Comparison of ENCODE assay signal across 9 cellular contexts in the genomic region with DNA sequence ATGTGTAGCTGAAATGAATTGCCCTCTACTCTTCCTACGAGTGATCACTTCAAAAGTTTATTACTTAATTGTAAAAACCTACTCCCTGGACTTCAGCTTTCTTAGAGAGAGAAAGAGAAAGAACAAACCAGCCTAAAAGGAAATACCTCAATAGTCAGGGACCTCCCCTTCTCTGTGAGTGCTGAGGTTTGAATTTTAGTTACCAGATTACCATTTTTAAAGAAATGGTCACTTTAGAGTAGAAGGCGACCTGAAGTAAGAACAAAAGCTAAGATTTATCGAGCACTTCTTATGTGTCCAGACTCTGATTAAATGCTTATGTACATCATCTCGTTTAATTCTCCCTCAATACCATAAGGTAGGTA. TPM values are rescaled to one million over a fixed set of nuclear protein-coding genes. Genes with fewer than 3 reads are reported as not detected.
DNase-seq lines count a peak whose midpoint lies in the region; ATAC-seq and TF ChIP-seq lines count a peak whose summit lies in the region.
"Had no signal": no experiment of that assay in that cellular context is flagged by ENCODE, and none has a peak within 500 bp of the region (broad histone marks: within the 10 kb centered on the region; RNA-seq: fewer than 3 reads in every experiment).

No MANE protein-coding gene starts in this region.

- H3K4me3 ChIP-seq in GM06990 (replicated peaks; ENCODE audit: low read depth, low read length) = peak overlapping the region; percentile 50
- peak overlapping the region; percentile 27 for H3K4me3 ChIP-seq in effector memory CD4-positive, alpha-beta T cell (ENCODE audit: insufficient read depth, low read depth, low read length, poor library complexity, severe bottlenecking)
- H3K4me3 ChIP-seq in BE2C (ENCODE audit: low read depth, low read length) = no peak overlapping the region

- peaks cover 67% of the 10 kb centered on the region for H3K4me1 Mint-ChIP-seq in osteocyte (ENCODE audit: unreplicated experiment)

- intact Hi-C loops in sciatic nerve (cut with DNase I) = no loop called here

- POLR2A ChIA-PET in RWPE1 (lab: Yijun Ruan, JAX; ENCODE audit: low non-redundant PET) = interaction anchor here (0.8 kb wide), 1 partner anchor 116 kb away, joined by 3 read pairs; no protein-coding TSS in a partner anchor

- H3K4me1 ChIP-seq in effector memory CD4-positive, alpha-beta T cell (ENCODE audit: control insufficient read depth, insufficient read depth, low read length, poor library complexity, severe bottlenecking) = peaks cover 73% of the 10 kb centered on the region
- H3K4me1 ChIP-seq in BE2C = peaks cover 27% of the 10 kb centered on the region

- no peak for ATAC-seq in sciatic nerve
- ATAC-seq: left lobe of liver had no signal

- H3K27ac Mint-ChIP-seq in osteocyte (ENCODE audit: unreplicated experiment) = peak overlapping the region; percentile 73

- no peaks in the 10 kb centered on the region for H3K9me3 Mint-ChIP-seq in osteocyte (ENCODE audit: unreplicated experiment)

- H3K36me3 Mint-ChIP-seq in osteocyte (ENCODE audit: unreplicated experiment) = no peaks in the 10 kb centered on the region

- CTCF ChIA-PET in RWPE1 (lab: Yijun Ruan, JAX) = interaction anchor here (1.6 kb wide), 1 partner anchor 12 kb away, joined by 9 read pairs; the partner anchor contains the start of gene RAPGEF1

- no peaks in the 10 kb centered on the region for H3K27me3 ChIP-seq in GM06990 (replicated peaks; ENCODE audit: control insufficient read depth, insufficient read depth, low read length)
- no peaks in the 10 kb centered on the region for H3K27me3 ChIP-seq in effector memory CD4-positive, alpha-beta T cell (replicated peaks; ENCODE audit: control insufficient read depth, insufficient read depth, low read length, poor library complexity, severe bottlenecking)
- H3K27me3 ChIP-seq in BE2C = no peaks in the 10 kb centered on the region

- TF ChIP-seq CTCF in GM06990 (IDR thresholded peaks at IDR 0.05; ENCODE audit: insufficient read depth, low read length, poor library complexity, severe bottlenecking) (no peak), RWPE1 (conservative IDR thresholded peaks at IDR 0.05; ENCODE audit: low read depth) (no peak), osteocyte (IDR thresholded peaks at IDR 0.05) (no peak), BE2C (IDR thresholded peaks at IDR 0.05; ENCODE audit: low read depth, low read length) (no peak)

- H3K36me3 ChIP-seq in GM06990 (ENCODE audit: control insufficient read depth, insufficient read depth, low read length) (no peaks in the 10 kb centered on the region), BE2C (no peaks in the 10 kb centered on the region)
- H3K36me3 ChIP-seq in effector memory CD4-positive, alpha-beta T cell (ENCODE audit: control insufficient read depth, insufficient read depth, low read length) = no peaks in the 10 kb centered on the region

- DNase-seq in GM06990 (ENCODE audit: extremely low read depth, insufficient read length) (no peak), RWPE1 (ENCODE audit: low spot score) (no peak), osteocyte (ENCODE audit: extremely low spot score, unreplicated experiment) (no peak), DMS79 (lab: John Stamatoyannopoulos, UW) (no peak), BE2C (no peak), sciatic nerve (ENCODE audit: low spot score) (no peak)
- DNase-seq in effector memory CD4-positive, alpha-beta T cell = no peak
- DNase-seq in stimulated activated naive CD4-positive, alpha-beta T cell treated with Interleukin-2 at 50 U/mL for 16 hours (lab: John Stamatoyannopoulos, UW) = no peak

- H3K9me3 ChIP-seq in effector memory CD4-positive, alpha-beta T cell (ENCODE audit: control insufficient read depth, low read length) = no peaks in the 10 kb centered on the region
- H3K9me3 ChIP-seq in BE2C = no peaks in the 10 kb centered on the region

- H3K27me3 Mint-ChIP-seq in osteocyte (ENCODE audit: unreplicated experiment) = no peaks in the 10 kb centered on the region

- H3K4me3 Mint-ChIP-seq in osteocyte (ENCODE audit: unreplicated experiment) = no peak overlapping the region

- peak overlapping the region; percentile 89 for H3K27ac ChIP-seq in RWPE1
- peak overlapping the region; percentile 96 for H3K27ac ChIP-seq in effector memory CD4-positive, alpha-beta T cell (ENCODE audit: insufficient read depth, low read length, poor library complexity, severe bottlenecking)

RNA-seq across cellular contexts. Expression of gene RAPGEF1, which starts 11.3 kb away (rescaled TPM):
- total RNA-seq in osteocyte (94.3 TPM in 2 replicates), sciatic nerve (69.4 TPM)
- 42.8 TPM for polyA plus RNA-seq in BE2C (2012; ENCODE audit: insufficient read depth, insufficient read length, low read depth)
